ENCODE assay signal across 9 cellular contexts in genomic region chr12:115375188-115375991, GRCh38.
DNase-seq lines count a peak whose midpoint lies in the region; ATAC-seq and TF ChIP-seq lines count a peak whose summit lies in the region.
"Had no signal": no experiment of that assay in that cellular context is flagged by ENCODE, and none has a peak within 500 bp of the region (broad histone marks: within the 10 kb centered on the region; RNA-seq: fewer than 3 reads in every experiment).

No MANE protein-coding gene starts in this region.

- H3K9me3 ChIP-seq in CD4-positive, alpha-beta T cell (ENCODE audit: control insufficient read depth, low read length): no peaks in the 10 kb centered on the region
- H3K9me3 ChIP-seq in CD8-positive, alpha-beta memory T cell (ENCODE audit: low read length): no peaks in the 10 kb centered on the region
- H3K9me3 ChIP-seq in thyroid gland: no peaks in the 10 kb centered on the region
- H3K9me3 ChIP-seq: pancreas had no signal

- no peak overlapping the region for H3K27ac Mint-ChIP-seq in CD4-positive, alpha-beta T cell
- H3K27ac Mint-ChIP-seq in CD8-positive, alpha-beta memory T cell: no peak overlapping the region

- TF ChIP-seq POLR2A in thyroid gland (IDR thresholded peaks at IDR 0.05): no peak

- TF ChIP-seq CTCF in fibroblast of the aortic adventitia (IDR thresholded peaks at IDR 0.05; ENCODE audit: insufficient read depth, low read length): no peak
- TF ChIP-seq CTCF in CD4-positive, alpha-beta T cell (IDR thresholded peaks at IDR 0.05): no peak
- no peak for TF ChIP-seq CTCF in thyroid gland (IDR thresholded peaks at IDR 0.05)

- no peaks in the 10 kb centered on the region for H3K27me3 ChIP-seq in CD4-positive, alpha-beta T cell (ENCODE audit: control insufficient read depth, insufficient read depth, low read length)
- H3K27me3 ChIP-seq in CD8-positive, alpha-beta memory T cell (ENCODE audit: insufficient read depth, low read length, poor library complexity, severe bottlenecking): no peaks in the 10 kb centered on the region
- H3K27me3 ChIP-seq in thyroid gland: no peaks in the 10 kb centered on the region
- H3K27me3 ChIP-seq: pancreas had no signal

- no peaks in the 10 kb centered on the region for H3K36me3 ChIP-seq in CD8-positive, alpha-beta memory T cell (ENCODE audit: insufficient read depth, low read length)
- H3K36me3 ChIP-seq in thyroid gland: no peaks in the 10 kb centered on the region
- H3K36me3 ChIP-seq: pancreas had no signal

- no peaks in the 10 kb centered on the region for H3K4me1 Mint-ChIP-seq in CD4-positive, alpha-beta T cell (ENCODE audit: low read depth)
- H3K4me1 Mint-ChIP-seq in CD8-positive, alpha-beta memory T cell: peaks cover 0 to 5% (median 0%) of the 10 kb centered on the region in 3 donors

- POLR2A ChIA-PET in CD4-positive, alpha-beta T cell (lab: Charles Lee): no interaction called here
- POLR2A ChIA-PET in CD8-positive, alpha-beta memory T cell (lab: Charles Lee): no interaction called here

- intact Hi-C loops in CD4-positive, alpha-beta T cell (cut with DNase I, micrococcal nuclease): no loop called here
- intact Hi-C loops in thyroid gland (cut with DNase I): no loop called here

- H3K27ac ChIP-seq in CD4-positive, alpha-beta T cell (ENCODE audit: low read depth, low read length): no peak overlapping the region
- H3K27ac ChIP-seq in CD8-positive, alpha-beta memory T cell (ENCODE audit: low read depth, low read length): no peak overlapping the region
- H3K27ac ChIP-seq in thyroid gland: no peak overlapping the region
- H3K27ac ChIP-seq: pancreas had no signal

- WGBS in thyroid gland, 2 donors: 54 to 62% methylated on average over 12 of the region's 12 CpGs

- H3K4me3 Mint-ChIP-seq in CD4-positive, alpha-beta T cell: no peak overlapping the region
- H3K4me3 Mint-ChIP-seq in CD8-positive, alpha-beta memory T cell: peak overlapping the region in 1 of 7 donors; percentile 12

- H3K9me3 Mint-ChIP-seq in CD4-positive, alpha-beta T cell: peaks cover 14% of the 10 kb centered on the region
- peaks cover 0 to 19% (median 18%) of the 10 kb centered on the region in 5 donors for H3K9me3 Mint-ChIP-seq in CD8-positive, alpha-beta memory T cell

- H3K4me3 ChIP-seq in fibroblast of the aortic adventitia (ENCODE audit: low read depth, low read length): no peak overlapping the region
- H3K4me3 ChIP-seq in CD8-positive, alpha-beta memory T cell (ENCODE audit: low read length): no peak overlapping the region
- H3K4me3 ChIP-seq in thyroid gland (replicated peaks in 1 of 3): no peak overlapping the region
- H3K4me3 ChIP-seq: pancreas had no signal

- DNase-seq in NOMO-1 treated with DMSO at 0.1 percent for 48 hours (lab: John Stamatoyannopoulos, UW; ENCODE audit: unreplicated experiment): peak; percentile 66
- DNase-seq in fibroblast of the aortic adventitia (ENCODE audit: low read depth): peak; percentile 74
- no peak for DNase-seq in CD4-positive, alpha-beta T cell
- no peak for DNase-seq in CD8-positive, alpha-beta memory T cell
- DNase-seq in thyroid gland: no peak
- DNase-seq in COLO668 (lab: John Stamatoyannopoulos, UW; ENCODE audit: unreplicated experiment): no peak
- DNase-seq: pancreas had no signal

- CTCF ChIA-PET in CD4-positive, alpha-beta T cell (lab: Charles Lee): no interaction called here
- CTCF ChIA-PET in CD8-positive, alpha-beta memory T cell (lab: Charles Lee): no interaction called here

- H3K27me3 Mint-ChIP-seq in CD4-positive, alpha-beta T cell: no peaks in the 10 kb centered on the region
- H3K27me3 Mint-ChIP-seq in CD8-positive, alpha-beta memory T cell: peaks cover 0 to 1% of the 10 kb centered on the region in 2 donors

- no peaks in the 10 kb centered on the region for H3K4me1 ChIP-seq in CD8-positive, alpha-beta memory T cell (ENCODE audit: insufficient read depth, low read length)
- H3K4me1 ChIP-seq in thyroid gland: no peaks in the 10 kb centered on the region
- H3K4me1 ChIP-seq: pancreas had no signal

- peak; percentile 98 for ATAC-seq in GM18867 (IDR thresholded peaks at IDR 0.05; ENCODE audit: unreplicated experiment)
- peak; percentile 94 for ATAC-seq in HG02678 (IDR thresholded peaks at IDR 0.05; ENCODE audit: unreplicated experiment)
- no peak for ATAC-seq in CD4-positive, alpha-beta T cell (ENCODE audit: poor library complexity)

- H3K36me3 Mint-ChIP-seq in CD4-positive, alpha-beta T cell (ENCODE audit: low read depth): no peaks in the 10 kb centered on the region
- no peaks in the 10 kb centered on the region for H3K36me3 Mint-ChIP-seq in CD8-positive, alpha-beta memory T cell

Comparison
In these comparisons a context has a peak if more than half of its experiments do, and no peak if none do; other contexts are left out.
1. DNase-seq: peak in NOMO-1 treated with DMSO at 0.1 percent for 48 hours (single experiment) and fibroblast of the aortic adventitia (single experiment); none in CD4-positive, alpha-beta T cell (0 of 10), CD8-positive, alpha-beta memory T cell (0 of 5), thyroid gland (0 of 2) and COLO668 (single experiment).